ENCODE assay signal across 1 cellular context in genomic region chr12:55927588-55928502, GRCh38.
TF ChIP-seq lines count a peak whose summit lies in the region.

Gene PYM1, minus strand, starts transcription at chr12:55927894. Its CDS starts 133 bp downstream, at chr12:55927761.

TF ChIP-seq in K562, 482 proteins besides CTCF, POLR2A, EP300 and RAD21 (continued from another document and continues in another):
- TF ChIP-seq ZBTB49 (CRISPR knock-in tag; IDR thresholded peaks at IDR 0.05; ENCODE audit: borderline replicate concordance) (no peak), NCOA4 (IDR thresholded peaks at IDR 0.05; ENCODE audit: partially characterized antibody) (no peak), PRMT5 (CRISPR knock-in tag; IDR thresholded peaks at IDR 0.05) (no peak), NR3C1 (CRISPR knock-in tag; IDR thresholded peaks at IDR 0.05) (no peak), ZNF224 (CRISPR knock-in tag; IDR thresholded peaks at IDR 0.05) (no peak), BCLAF1 (IDR thresholded peaks at IDR 0.05; ENCODE audit: borderline replicate concordance in 1 of 2, control insufficient read depth in 1 of 2, low read depth in 2 of 2, low read length in 1 of 2) (no peak), NFE2L1 (tag; IDR thresholded peaks at IDR 0.05; ENCODE audit: borderline replicate concordance, low read depth) (no peak), ZNF347 (CRISPR knock-in tag; IDR thresholded peaks at IDR 0.05; ENCODE audit: low read depth) (no peak), NELFE (IDR thresholded peaks at IDR 0.05; ENCODE audit: insufficient read depth, insufficient read length) (no peak), ESRRA (IDR thresholded peaks at IDR 0.05; ENCODE audit: borderline replicate concordance, low read depth) (peak; percentile 23; the same call in 1 of the 2 replicates), JUNB (CRISPR knock-in tag; conservative IDR thresholded peaks at IDR 0.05) (no peak), MAFF (IDR thresholded peaks at IDR 0.05; ENCODE audit: low read length) (no peak), THAP7 (CRISPR knock-in tag; IDR thresholded peaks at IDR 0.05) (no peak), SRSF7 (optimal IDR thresholded peaks at IDR 0.05; ENCODE audit: low read depth, low read length) (no peak), MECOM (CRISPR knock-in tag; IDR thresholded peaks at IDR 0.05) (no peak), HOXB6 (CRISPR knock-in tag; IDR thresholded peaks at IDR 0.05; ENCODE audit: borderline replicate concordance) (no peak), ZNF609 (CRISPR knock-in tag; IDR thresholded peaks at IDR 0.05; ENCODE audit: borderline replicate concordance) (peak; percentile 41; the same call in 1 of the 2 replicates), ARNT (IDR thresholded peaks at IDR 0.05) (no peak), ZNF436 (CRISPR knock-in tag; IDR thresholded peaks at IDR 0.05) (no peak), POLR2G (IDR thresholded peaks at IDR 0.05; ENCODE audit: low read depth, low read length) (peak; percentile 93), SMAD3 (CRISPR knock-in tag; conservative IDR thresholded peaks at IDR 0.05) (no peak), XRCC4 (IDR thresholded peaks at IDR 0.05; ENCODE audit: extremely low read depth, insufficient read depth, insufficient read length) (no peak), SP1 (CRISPR knock-in tag; IDR thresholded peaks at IDR 0.05) (no peak), ZNF79 (CRISPR knock-in tag; IDR thresholded peaks at IDR 0.05; ENCODE audit: low read depth) (no peak), GABPB2 (CRISPR knock-in tag; conservative IDR thresholded peaks at IDR 0.05) (no peak), EHMT2 (IDR thresholded peaks at IDR 0.05) (no peak), IRF9 (tag; IDR thresholded peaks at IDR 0.05) (no peak), NR1H2 (CRISPR knock-in tag; IDR thresholded peaks at IDR 0.05) (no peak), PTRF (tag; IDR thresholded peaks at IDR 0.05) (no peak), PREB (CRISPR knock-in tag; IDR thresholded peaks at IDR 0.05) (0 out of 2 replicates have a peak, but pooled peaks have one; percentile 80), ZBTB9 (CRISPR knock-in tag; IDR thresholded peaks at IDR 0.05) (peak; percentile 15; the same call in 1 of the 2 replicates), ZNF316 (IDR thresholded peaks at IDR 0.05) (no peak), TGIF2 (CRISPR knock-in tag; IDR thresholded peaks at IDR 0.05) (peak; percentile 28; the same call in 1 of the 2 replicates), TAF1 (IDR thresholded peaks at IDR 0.05; ENCODE audit: control insufficient read depth, extremely low read depth, insufficient read depth, low read length, severe bottlenecking) (peak; percentile 80), ATF2 (CRISPR knock-in tag; IDR thresholded peaks at IDR 0.05) (no peak), TBL1XR1 (IDR thresholded peaks at IDR 0.05; ENCODE audit: low read length in 2 of 2) (no peak), BACH1 (tag; IDR thresholded peaks at IDR 0.05) (no peak), NCOA2 (IDR thresholded peaks at IDR 0.05; ENCODE audit: partially characterized antibody in 2 of 2) (no peak), ZNF143 (CRISPR knock-in tag; IDR thresholded peaks at IDR 0.05) (no peak), DIDO1 (tag; IDR thresholded peaks at IDR 0.05; ENCODE audit: low read depth) (no peak), ZBTB1 (CRISPR knock-in tag; IDR thresholded peaks at IDR 0.05; ENCODE audit: borderline replicate concordance, low read depth) (no peak; the same call in 1 of the 2 replicates), ZNF232 (CRISPR knock-in tag; IDR thresholded peaks at IDR 0.05) (no peak), ZNF253 (CRISPR knock-in tag; conservative IDR thresholded peaks at IDR 0.05) (no peak), FUS (optimal IDR thresholded peaks at IDR 0.05; ENCODE audit: low read depth, low read length) (no peak), NFE2 (IDR thresholded peaks at IDR 0.05; ENCODE audit: low read depth) (no peak; the same call in none of the 2 replicates), NFIX (CRISPR knock-in tag; IDR thresholded peaks at IDR 0.05; ENCODE audit: low read depth) (no peak), HMG20B (CRISPR knock-in tag; IDR thresholded peaks at IDR 0.05) (no peak), ELF4 (CRISPR knock-in tag; IDR thresholded peaks at IDR 0.05) (no peak), ZNF239 (CRISPR knock-in tag; IDR thresholded peaks at IDR 0.05) (no peak), PHF21A (IDR thresholded peaks at IDR 0.05; ENCODE audit: borderline replicate concordance, low read depth) (no peak), ATF3 (IDR thresholded peaks at IDR 0.05) (no peak), ATF3 (CRISPR knock-in tag; conservative IDR thresholded peaks at IDR 0.05) (no peak), ZNF121 (CRISPR knock-in tag; conservative IDR thresholded peaks at IDR 0.05) (no peak), FOXK1 (CRISPR knock-in tag; IDR thresholded peaks at IDR 0.05; ENCODE audit: borderline replicate concordance) (0 out of 2 replicates have a peak, but pooled peaks have one; percentile 41), ZNF668 (CRISPR knock-in tag; IDR thresholded peaks at IDR 0.05) (no peak), RBFOX2 (IDR thresholded peaks at IDR 0.05; ENCODE audit: low read depth, low read length) (peak; percentile 95), BHLHE40 (IDR thresholded peaks at IDR 0.05; ENCODE audit: low read length) (no peak)
